Comparison of ENCODE assay signal across 1 cellular context in the genomic region with DNA sequence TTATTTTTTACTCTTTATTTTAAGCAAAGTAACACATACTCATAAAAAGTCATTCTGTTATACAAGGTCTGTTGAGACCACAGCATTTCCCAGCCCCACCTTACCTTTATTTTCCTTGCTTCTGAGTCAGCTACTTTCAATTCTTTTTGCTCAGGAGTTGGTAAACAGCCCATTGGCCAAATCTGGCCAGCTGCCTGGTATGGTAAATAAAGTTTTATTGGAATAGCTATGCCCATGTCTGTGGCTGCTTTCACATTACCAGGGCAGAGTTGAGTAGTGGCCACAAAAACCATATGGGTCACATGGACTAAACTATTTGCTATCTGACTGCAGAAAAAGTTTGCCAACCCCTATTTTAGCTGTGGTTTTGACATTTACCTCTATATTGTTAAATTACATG.
TF ChIP-seq lines count a peak whose summit lies in the region.

No MANE protein-coding gene starts in this region.

TF ChIP-seq in HepG2, 621 proteins besides CTCF, POLR2A, EP300 and RAD21:
- TF ChIP-seq, protein P1, sequence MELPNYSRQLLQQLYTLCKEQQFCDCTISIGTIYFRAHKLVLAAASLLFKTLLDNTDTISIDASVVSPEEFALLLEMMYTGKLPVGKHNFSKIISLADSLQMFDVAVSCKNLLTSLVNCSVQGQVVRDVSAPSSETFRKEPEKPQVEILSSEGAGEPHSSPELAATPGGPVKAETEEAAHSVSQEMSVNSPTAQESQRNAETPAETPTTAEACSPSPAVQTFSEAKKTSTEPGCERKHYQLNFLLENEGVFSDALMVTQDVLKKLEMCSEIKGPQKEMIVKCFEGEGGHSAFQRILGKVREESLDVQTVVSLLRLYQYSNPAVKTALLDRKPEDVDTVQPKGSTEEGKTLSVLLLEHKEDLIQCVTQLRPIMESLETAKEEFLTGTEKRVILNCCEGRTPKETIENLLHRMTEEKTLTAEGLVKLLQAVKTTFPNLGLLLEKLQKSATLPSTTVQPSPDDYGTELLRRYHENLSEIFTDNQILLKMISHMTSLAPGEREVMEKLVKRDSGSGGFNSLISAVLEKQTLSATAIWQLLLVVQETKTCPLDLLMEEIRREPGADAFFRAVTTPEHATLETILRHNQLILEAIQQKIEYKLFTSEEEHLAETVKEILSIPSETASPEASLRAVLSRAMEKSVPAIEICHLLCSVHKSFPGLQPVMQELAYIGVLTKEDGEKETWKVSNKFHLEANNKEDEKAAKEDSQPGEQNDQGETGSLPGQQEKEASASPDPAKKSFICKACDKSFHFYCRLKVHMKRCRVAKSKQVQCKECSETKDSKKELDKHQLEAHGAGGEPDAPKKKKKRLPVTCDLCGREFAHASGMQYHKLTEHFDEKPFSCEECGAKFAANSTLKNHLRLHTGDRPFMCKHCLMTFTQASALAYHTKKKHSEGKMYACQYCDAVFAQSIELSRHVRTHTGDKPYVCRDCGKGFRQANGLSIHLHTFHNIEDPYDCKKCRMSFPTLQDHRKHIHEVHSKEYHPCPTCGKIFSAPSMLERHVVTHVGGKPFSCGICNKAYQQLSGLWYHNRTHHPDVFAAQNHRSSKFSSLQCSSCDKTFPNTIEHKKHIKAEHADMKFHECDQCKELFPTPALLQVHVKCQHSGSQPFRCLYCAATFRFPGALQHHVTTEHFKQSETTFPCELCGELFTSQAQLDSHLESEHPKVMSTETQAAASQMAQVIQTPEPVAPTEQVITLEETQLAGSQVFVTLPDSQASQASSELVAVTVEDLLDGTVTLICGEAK (IDR thresholded peaks at IDR 0.05) = peak; percentile 79
- TF ChIP-seq, protein P1 (CRISPR knock-in tag; IDR thresholded peaks at IDR 0.05) = peak; percentile 98
- TF ChIP-seq TEAD2 (CRISPR knock-in tag; IDR thresholded peaks at IDR 0.05) (no peak), IRF2 (CRISPR knock-in tag; IDR thresholded peaks at IDR 0.05) (peak; percentile 52; the same call in 1 of the 2 replicates)
TF ChIP-seq in HepG2: peak in this region for 2.
